21 cellular contexts compared by ENCODE assay signal in the genomic region with DNA sequence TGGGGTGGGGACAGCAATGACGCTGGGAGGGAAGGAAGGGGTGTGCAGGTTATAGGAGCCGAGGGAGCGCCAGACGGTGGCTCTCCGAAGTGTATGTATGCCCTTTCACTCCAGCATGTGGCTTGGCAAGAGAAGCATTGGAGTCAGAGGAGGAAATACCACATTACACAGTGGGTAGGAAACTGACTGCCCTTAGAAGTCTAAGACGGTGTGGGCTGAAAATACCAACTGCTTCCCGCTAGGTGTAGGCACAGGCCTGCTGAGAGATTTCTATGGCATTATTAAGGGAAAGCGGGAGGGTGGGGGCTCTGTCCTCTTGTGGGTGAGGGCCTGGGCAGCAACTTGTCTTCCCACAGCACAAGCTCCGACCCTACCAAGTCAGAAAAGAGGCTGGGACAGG. TPM values are rescaled to one million over a fixed set of nuclear protein-coding genes. Genes with fewer than 3 reads are reported as not detected.
DNase-seq lines count a peak whose midpoint lies in the region; ATAC-seq and TF ChIP-seq lines count a peak whose summit lies in the region.
"Had no signal": no experiment of that assay in that cellular context is flagged by ENCODE, and none has a peak within 500 bp of the region (broad histone marks: within the 10 kb centered on the region; RNA-seq: fewer than 3 reads in every experiment).

No MANE protein-coding gene starts in this region.

- TF ChIP-seq CTCF in astrocyte of the cerebellum (IDR thresholded peaks at IDR 0.05; ENCODE audit: low read depth, low read length, missing control alignments), result no peak
- no peak for TF ChIP-seq CTCF in coronary artery (IDR thresholded peaks at IDR 0.05)

- H3K9me3 Mint-ChIP-seq in activated CD4-positive, alpha-beta memory T cell treated with anti-CD3 and anti-CD28 coated beads for 36 hours, result no peaks in the 10 kb centered on the region
- H3K9me3 Mint-ChIP-seq: naive thymus-derived CD4-positive, alpha-beta T cell; type B pancreatic cell had no signal

- no peaks in the 10 kb centered on the region for H3K4me1 Mint-ChIP-seq in activated CD4-positive, alpha-beta memory T cell treated with anti-CD3 and anti-CD28 coated beads for 36 hours (ENCODE audit: low read depth)
- H3K4me1 Mint-ChIP-seq: naive thymus-derived CD4-positive, alpha-beta T cell had no signal

- intact Hi-C loops in activated CD4-positive, alpha-beta memory T cell treated with anti-CD3 and anti-CD28 coated beads for 36 hours (cut with micrococcal nuclease), result no loop called here

- H3K27ac Mint-ChIP-seq in activated CD4-positive, alpha-beta memory T cell treated with anti-CD3 and anti-CD28 coated beads for 36 hours, result no peak overlapping the region
- H3K27ac Mint-ChIP-seq: naive thymus-derived CD4-positive, alpha-beta T cell; type B pancreatic cell had no signal

- CTCF ChIA-PET in activated CD4-positive, alpha-beta memory T cell treated with anti-CD3 and anti-CD28 coated beads for 36 hours (lab: Charles Lee), result no interaction called here

- no peak overlapping the region for H3K27ac ChIP-seq in coronary artery
- H3K27ac ChIP-seq: KMS-11, WERI-Rb-1 had no signal

- DNase-seq in A172 (ENCODE audit: low spot score) (peak; percentile 16), HT-29 (ENCODE audit: low spot score) (peak; percentile 3), astrocyte of the cerebellum (ENCODE audit: low read depth) (peak; percentile 24), iris pigment epithelial cell (ENCODE audit: low read depth) (peak; percentile 1), coronary artery (ENCODE audit: low spot score) (no peak)
- DNase-seq in activated CD4-positive, alpha-beta memory T cell treated with anti-CD3 and anti-CD28 coated beads for 36 hours, result no peak
- DNase-seq: activated CD4-positive, alpha-beta T cell treated with anti-CD3 and anti-CD28 coated beads, Interleukin-2, amount 50 U/mL, for 4 hours; activated T-cell treated with anti-CD3 and anti-CD28 coated beads for 4 hours; amniotic stem cell; naive thymus-derived CD4-positive, alpha-beta T cell; NCI-H1048; pancreas; SIG-M5; stomach; T-helper 2 cell; WERI-Rb-1 had no signal

- in situ Hi-C loops in astrocyte of the cerebellum (cut with HindIII; ENCODE audit: low sequenced_read_pairs), result no loop called here

- no peak overlapping the region for H3K4me3 Mint-ChIP-seq in activated CD4-positive, alpha-beta memory T cell treated with anti-CD3 and anti-CD28 coated beads for 36 hours
- H3K4me3 Mint-ChIP-seq: naive thymus-derived CD4-positive, alpha-beta T cell; type B pancreatic cell had no signal

- H3K4me3 ChIP-seq in astrocyte of the cerebellum (ENCODE audit: low read depth, low read length) (no peak overlapping the region), coronary artery (no peak overlapping the region)
- H3K4me3 ChIP-seq: lung, pancreas, stomach had no signal

- H3K27me3 Mint-ChIP-seq in activated CD4-positive, alpha-beta memory T cell treated with anti-CD3 and anti-CD28 coated beads for 36 hours, result peaks cover 31% of the 10 kb centered on the region

- H3K36me3 Mint-ChIP-seq in activated CD4-positive, alpha-beta memory T cell treated with anti-CD3 and anti-CD28 coated beads for 36 hours, result no peaks in the 10 kb centered on the region
- H3K36me3 Mint-ChIP-seq: naive thymus-derived CD4-positive, alpha-beta T cell; type B pancreatic cell had no signal

- POLR2A ChIA-PET in activated CD4-positive, alpha-beta memory T cell treated with anti-CD3 and anti-CD28 coated beads for 36 hours (lab: Charles Lee), result no interaction called here

- ATAC-seq in GM19467 (IDR thresholded peaks at IDR 0.05; ENCODE audit: unreplicated experiment) (no peak), HG03097 (IDR thresholded peaks at IDR 0.05; ENCODE audit: low FRiP score, unreplicated experiment) (no peak)

RNA-seq across cellular contexts. Expression of gene CACNG2, which starts 44.7 kb away (rescaled TPM):
- 0.24 TPM in 1 of 2 replicates, not detected in the other for total RNA-seq in A172 (2014; rRNA removed; shearing (Covaris generic))
- total RNA-seq in HT-29 (2014; rRNA removed; shearing (Covaris generic)), result not detected in 2 replicates
- total RNA-seq in activated CD4-positive, alpha-beta memory T cell treated with anti-CD3 and anti-CD28 coated beads for 36 hours, result not detected
- total RNA-seq: lung; naive thymus-derived CD4-positive, alpha-beta T cell; pancreas; stomach had no signal

Comparison
In these comparisons a context has a peak if more than half of its experiments do, and no peak if none do; other contexts are left out.
1. DNase-seq: peak in A172 (single experiment), HT-29 (single experiment), astrocyte of the cerebellum (single experiment) and iris pigment epithelial cell (single experiment); none in activated CD4-positive, alpha-beta memory T cell treated with anti-CD3 and anti-CD28 coated beads for 36 hours (single experiment) and coronary artery (single experiment).